Comparison of ENCODE assay signal across 30 cellular contexts in the genomic region with DNA sequence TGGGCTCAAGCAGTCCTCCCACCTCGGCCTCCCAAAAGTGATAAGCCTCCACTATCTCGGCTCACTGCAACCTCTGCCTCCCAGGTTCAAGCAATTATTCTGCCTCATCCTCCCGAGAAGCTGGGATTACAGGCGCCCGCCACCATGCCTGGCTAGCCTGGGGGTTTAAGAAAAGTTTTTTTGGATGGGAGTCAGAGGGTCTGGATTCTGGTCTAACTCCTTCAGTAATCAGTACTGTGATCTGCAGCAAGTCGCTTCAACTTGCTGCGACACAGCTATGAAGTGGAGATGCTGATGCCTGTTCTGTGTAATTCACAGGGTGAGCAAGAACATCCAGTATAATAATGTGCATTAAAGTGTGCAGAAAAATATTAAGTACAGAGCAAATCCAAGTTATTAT.
"Had no signal": no experiment of that assay in that cellular context is flagged by ENCODE, and none has a peak within 500 bp of the region (broad histone marks: within the 10 kb centered on the region; RNA-seq: fewer than 3 reads in every experiment).

No MANE protein-coding gene starts in this region.

- DNase-seq: activated CD4-positive, alpha-beta T cell treated with anti-CD3 and anti-CD28 coated beads for 36 hours; activated CD4-positive, alpha-beta T cell treated with anti-CD3 and anti-CD28 coated beads, Interleukin-2, amount 10 ng/mL, durations not matched to agents 7 days and 5 days; activated CD4-positive, alpha-beta T cell treated with anti-CD3 and anti-CD28 coated beads, Interleukin-2, amount 50 U/mL, for 48 hours; activated CD8-positive, alpha-beta T cell treated with anti-CD3 and anti-CD28 coated beads, Interleukin-2, amount 10 ng/mL, durations not matched to agents 7 days and 5 days; activated gamma-delta T cell; activated naive CD4-positive, alpha-beta T cell treated with Interleukin-2 at 50 U/mL for 16 hours; activated T-cell treated with anti-CD3 and anti-CD28 coated beads, Interleukin-2, amount 50 U/mL, for 24 hours; adrenal gland; brain microvascular endothelial cell; MM.1S; MV-4-11; NCI-H1092; NCI-H146; NCI-H187; NCI-H2029 treated with DMSO at 0.1 percent for 48 hours; NCI-H226; NCI-H524 treated with DMSO at 0.1 percent for 48 hours; SHP77 treated with DMSO at 0.1 percent for 48 hours; SK-N-SH had no signal

- H3K27me3 Mint-ChIP-seq: activated naive CD4-positive, alpha-beta T cell treated with anti-CD3 and anti-CD28 coated beads, Interleukin-2, amount 50 U/mL, for 24 hours had no signal

- H3K36me3 ChIP-seq: adrenal gland, cardiac muscle cell had no signal

- H3K27me3 ChIP-seq: adrenal gland, brain microvascular endothelial cell, cardiac muscle cell, SJSA1 had no signal

- H3K9ac ChIP-seq: KMS-11, SK-N-SH had no signal

- ATAC-seq: activated CD4-positive, alpha-beta T cell treated with anti-CD3 and anti-CD28 coated beads for 36 hours; activated CD4-positive, CD25-positive, alpha-beta regulatory T cell treated with anti-CD3 and anti-CD28 coated beads, Interleukin-2, amount 50 U/mL, for 24 hours; activated CD8-positive, alpha-beta T cell treated with anti-CD3 and anti-CD28 coated beads, Interleukin-2, amount 10 ng/mL, durations not matched to agents 7 days and 5 days; Panc1; WTC11 had no signal

- H3K9me2 ChIP-seq: SK-N-SH had no signal

- H3K4me3 ChIP-seq: adrenal gland, cardiac muscle cell, SJSA1 had no signal

- H3K4me2 ChIP-seq: KMS-11, SK-N-SH had no signal

- H3K4me1 Mint-ChIP-seq: central memory CD8-positive, alpha-beta T cell had no signal

- H3K27ac ChIP-seq: adrenal gland, brain microvascular endothelial cell, cardiac muscle cell, KMS-11 had no signal

- H3K27ac Mint-ChIP-seq: activated CD4-positive, alpha-beta T cell treated with anti-CD3 and anti-CD28 coated beads for 36 hours; activated CD4-positive, alpha-beta T cell treated with anti-CD3 and anti-CD28 coated beads, Interleukin-2, amount 10 ng/mL, durations not matched to agents 7 days and 5 days; activated CD8-positive, alpha-beta T cell treated with anti-CD3 and anti-CD28 coated beads, Interleukin-2, amount 10 ng/mL, durations not matched to agents 7 days and 5 days; activated naive CD4-positive, alpha-beta T cell treated with anti-CD3 and anti-CD28 coated beads, Interleukin-2, amount 50 U/mL, for 24 hours; activated T-cell treated with anti-CD3 and anti-CD28 coated beads, Interleukin-2, amount 50 U/mL, for 24 hours; activated T-helper 2 cell treated with anti-CD3 and anti-CD28 coated beads, Interferon-gamma antibody, Interleukin-2, Interleukin-4, amounts not matched to agents 10 μg/mL and 5 μg/mL and 100 μg/mL, durations not matched to agents 14 hours and 24 hours and 36 hours; T-helper 1 cell treated with Interleukin-12 subunit alpha and Interleukin-12 subunit beta and Interleukin-4 antibody, amounts not matched to agents 30 μg/mL and 1 μg/mL, for 36 hours; T-helper 2 cell treated with Interferon-gamma antibody and Interleukin-4, amounts not matched to agents 5 μg/mL and 100 μg/mL, for 36 hours; WTC11 had no signal

- H3K4me3 Mint-ChIP-seq: activated CD4-positive, alpha-beta T cell treated with anti-CD3 and anti-CD28 coated beads for 36 hours; activated CD4-positive, alpha-beta T cell treated with anti-CD3 and anti-CD28 coated beads, Interleukin-2, amount 10 ng/mL, durations not matched to agents 7 days and 5 days; activated CD8-positive, alpha-beta T cell treated with anti-CD3 and anti-CD28 coated beads, Interleukin-2, amount 10 ng/mL, durations not matched to agents 7 days and 5 days; activated naive CD4-positive, alpha-beta T cell treated with anti-CD3 and anti-CD28 coated beads, Interleukin-2, amount 50 U/mL, for 24 hours; activated T-cell treated with anti-CD3 and anti-CD28 coated beads, Interleukin-2, amount 50 U/mL, for 24 hours; central memory CD8-positive, alpha-beta T cell; T-helper 1 cell treated with Interleukin-12 subunit alpha and Interleukin-12 subunit beta and Interleukin-4 antibody, amounts not matched to agents 30 μg/mL and 1 μg/mL, for 36 hours; T-helper 2 cell treated with Interferon-gamma antibody and Interleukin-4, amounts not matched to agents 5 μg/mL and 100 μg/mL, for 36 hours; WTC11 had no signal
